Comparison of ENCODE assay signal across 21 cellular contexts in genomic region chr2:86291328-86291662, GRCh38. TPM values are rescaled to one million over a fixed set of nuclear protein-coding genes. Genes with fewer than 3 reads are reported as not detected.
"Had no signal": no experiment of that assay in that cellular context is flagged by ENCODE, and none has a peak within 500 bp of the region (broad histone marks: within the 10 kb centered on the region; RNA-seq: fewer than 3 reads in every experiment).

No MANE protein-coding gene starts in this region.

- H3K27ac ChIP-seq: epithelial cell of prostate, SK-N-MC, VCaP had no signal

- H3K9me3 ChIP-seq: tibial nerve had no signal

- H3K9me3 Mint-ChIP-seq: activated naive CD4-positive, alpha-beta T cell treated with anti-CD3 and anti-CD28 coated beads, Interleukin-2, amount 50 U/mL, for 72 hours; activated T-helper 2 cell treated with anti-CD3 and anti-CD28 coated beads, Interferon-gamma antibody, Interleukin-2, Interleukin-4, amounts not matched to agents 10 μg/mL and 5 μg/mL and 100 μg/mL, durations not matched to agents 14 hours and 24 hours and 36 hours; mesothelial cell of epicardium; naive thymus-derived CD8-positive, alpha-beta T cell had no signal

- DNase-seq: activated CD4-positive, alpha-beta T cell treated with anti-CD3 and anti-CD28 coated beads for 4 hours; activated CD4-positive, alpha-beta T cell treated with anti-CD3 and anti-CD28 coated beads, Interleukin-2, amount 50 U/mL, for 4 hours; activated naive CD4-positive, alpha-beta T cell; activated T-cell treated with anti-CD3 and anti-CD28 coated beads, Interleukin-2, amount 50 U/mL, for 48 hours; dermis blood vessel endothelial cell; effector CD4-positive, alpha-beta T cell; kidney glomerular epithelial cell; mammary epithelial cell; naive thymus-derived CD8-positive, alpha-beta T cell; retina; stimulated activated CD4-positive, alpha-beta T cell treated with anti-CD3 and anti-CD28 coated beads, Interleukin-15, amount 100 ng/mL, for 24 hours; stimulated activated CD4-positive, alpha-beta T cell treated with anti-CD3 and anti-CD28 coated beads, Interleukin-2, amount 100 ng/mL, for 24 hours; stimulated activated naive CD4-positive, alpha-beta T cell treated with Interleukin-2 at 50 U/mL for 16 hours had no signal

- H3K4me3 Mint-ChIP-seq: mesothelial cell of epicardium; naive thymus-derived CD8-positive, alpha-beta T cell had no signal

- H3K27me3 ChIP-seq: tibial nerve had no signal

- H3K27ac Mint-ChIP-seq: activated naive CD4-positive, alpha-beta T cell treated with anti-CD3 and anti-CD28 coated beads, Interleukin-2, amount 50 U/mL, for 72 hours; activated T-helper 2 cell treated with anti-CD3 and anti-CD28 coated beads, Interferon-gamma antibody, Interleukin-2, Interleukin-4, amounts not matched to agents 10 μg/mL and 5 μg/mL and 100 μg/mL, durations not matched to agents 14 hours and 24 hours and 36 hours; mesothelial cell of epicardium; naive thymus-derived CD8-positive, alpha-beta T cell had no signal

- H3K4me1 ChIP-seq: tibial nerve had no signal

- H3K36me3 Mint-ChIP-seq: activated naive CD4-positive, alpha-beta T cell treated with anti-CD3 and anti-CD28 coated beads, Interleukin-2, amount 50 U/mL, for 72 hours; mesothelial cell of epicardium; naive thymus-derived CD8-positive, alpha-beta T cell had no signal

- H3K36me3 ChIP-seq: tibial nerve had no signal

- H3K4me3 ChIP-seq: SK-N-MC, tibial nerve had no signal

- H3K27me3 Mint-ChIP-seq: progenitor cell of endocrine pancreas had no signal

- ATAC-seq: activated naive CD4-positive, alpha-beta T cell treated with anti-CD3 and anti-CD28 coated beads, Interleukin-2, amount 50 U/mL, for 72 hours; naive thymus-derived CD8-positive, alpha-beta T cell had no signal

- H3K4me1 Mint-ChIP-seq: naive thymus-derived CD8-positive, alpha-beta T cell had no signal

RNA-seq across cellular contexts. Expression of gene REEP1, which starts 46.1 kb away (rescaled TPM):
- polyA plus RNA-seq: naive thymus-derived CD8-positive, alpha-beta T cell had no signal
